In genomic region chr19:55410168-55410567, GRCh38 we compare ENCODE assay signal across 2 cellular contexts.
TF ChIP-seq lines count a peak whose summit lies in the region.

No MANE protein-coding gene starts in this region.

TF ChIP-seq in A549, 52 proteins besides CTCF, POLR2A, EP300 and RAD21:
- no peak for TF ChIP-seq POLR2AphosphoS2 (conservative IDR thresholded peaks at IDR 0.05; ENCODE audit: low read length)
- TF ChIP-seq HOXB5 (CRISPR knock-in tag; IDR thresholded peaks at IDR 0.05), result no peak
- TF ChIP-seq SMC3 (IDR thresholded peaks at IDR 0.05), result no peak
- TF ChIP-seq CHD2 (IDR thresholded peaks at IDR 0.05; ENCODE audit: low read length, partially characterized antibody), result no peak
- TF ChIP-seq ESRRA (IDR thresholded peaks at IDR 0.05; ENCODE audit: borderline replicate concordance, low read length), result no peak
- TF ChIP-seq HMGXB4 (CRISPR knock-in tag; IDR thresholded peaks at IDR 0.05; ENCODE audit: borderline replicate concordance), result no peak
- no peak for TF ChIP-seq ZNF302 (CRISPR knock-in tag; IDR thresholded peaks at IDR 0.05)
- TF ChIP-seq CBX8 (IDR thresholded peaks at IDR 0.05), result no peak
- TF ChIP-seq EHMT2 (IDR thresholded peaks at IDR 0.05; ENCODE audit: low read depth), result no peak
- TF ChIP-seq ZFP36 (IDR thresholded peaks at IDR 0.05; ENCODE audit: borderline replicate concordance, partially characterized antibody), result no peak
- no peak for TF ChIP-seq RFX5 (IDR thresholded peaks at IDR 0.05)

TF ChIP-seq in K562, 482 proteins besides CTCF, POLR2A, EP300 and RAD21:
- TF ChIP-seq CBX3 (IDR thresholded peaks at IDR 0.05; ENCODE audit: borderline replicate concordance in 1 of 2, low read length in 2 of 2), result 0 out of 3 replicates have a peak, but pooled peaks of 1 of the 2 experiments have one; percentile 20
- TF ChIP-seq HMG20A (CRISPR knock-in tag; conservative IDR thresholded peaks at IDR 0.05), result no peak
- TF ChIP-seq CBFA2T2 (conservative IDR thresholded peaks at IDR 0.05), result 0 out of 2 replicates have a peak, but pooled peaks have one; percentile 10
- 0 out of 2 replicates have a peak, but pooled peaks have one; percentile 9 for TF ChIP-seq EHMT2 (IDR thresholded peaks at IDR 0.05)
- TF ChIP-seq SOX6 (IDR thresholded peaks at IDR 0.05), result peak; percentile 38; the same call in 1 of the 2 replicates
- no peak for TF ChIP-seq XRCC5 (IDR thresholded peaks at IDR 0.05; ENCODE audit: low read depth, low read length)
- TF ChIP-seq CBFA2T3 (IDR thresholded peaks at IDR 0.05), result peak; percentile 46; the same call in 1 of the 2 replicates
- TF ChIP-seq ZNF696 (CRISPR knock-in tag; conservative IDR thresholded peaks at IDR 0.05), result no peak
